ENCODE assay signal across 1 cellular context in the genomic region with DNA sequence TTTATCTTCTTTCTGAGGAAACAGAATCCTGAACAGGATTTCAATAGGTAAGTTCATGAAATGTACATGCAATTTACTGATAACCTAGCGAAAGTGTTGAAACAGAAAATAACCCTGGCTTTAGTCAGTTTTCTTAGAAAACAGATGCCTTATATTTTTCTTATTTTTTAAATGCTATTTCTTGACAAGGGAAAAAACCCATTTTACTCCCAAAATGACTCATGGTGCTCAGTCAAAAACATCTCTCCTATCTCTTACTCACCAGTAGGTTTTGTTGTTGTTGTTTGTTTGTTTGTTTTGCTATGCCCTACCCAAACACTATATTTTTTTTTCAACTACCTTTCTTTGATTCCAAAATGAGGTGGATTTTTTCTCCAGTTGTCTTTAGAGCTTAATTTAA.
TF ChIP-seq lines count a peak whose summit lies in the region.

No MANE protein-coding gene starts in this region.

TF ChIP-seq in GM23338, 12 proteins besides CTCF, POLR2A, EP300 and RAD21 (continued from another document):
- TF ChIP-seq, protein P1, sequence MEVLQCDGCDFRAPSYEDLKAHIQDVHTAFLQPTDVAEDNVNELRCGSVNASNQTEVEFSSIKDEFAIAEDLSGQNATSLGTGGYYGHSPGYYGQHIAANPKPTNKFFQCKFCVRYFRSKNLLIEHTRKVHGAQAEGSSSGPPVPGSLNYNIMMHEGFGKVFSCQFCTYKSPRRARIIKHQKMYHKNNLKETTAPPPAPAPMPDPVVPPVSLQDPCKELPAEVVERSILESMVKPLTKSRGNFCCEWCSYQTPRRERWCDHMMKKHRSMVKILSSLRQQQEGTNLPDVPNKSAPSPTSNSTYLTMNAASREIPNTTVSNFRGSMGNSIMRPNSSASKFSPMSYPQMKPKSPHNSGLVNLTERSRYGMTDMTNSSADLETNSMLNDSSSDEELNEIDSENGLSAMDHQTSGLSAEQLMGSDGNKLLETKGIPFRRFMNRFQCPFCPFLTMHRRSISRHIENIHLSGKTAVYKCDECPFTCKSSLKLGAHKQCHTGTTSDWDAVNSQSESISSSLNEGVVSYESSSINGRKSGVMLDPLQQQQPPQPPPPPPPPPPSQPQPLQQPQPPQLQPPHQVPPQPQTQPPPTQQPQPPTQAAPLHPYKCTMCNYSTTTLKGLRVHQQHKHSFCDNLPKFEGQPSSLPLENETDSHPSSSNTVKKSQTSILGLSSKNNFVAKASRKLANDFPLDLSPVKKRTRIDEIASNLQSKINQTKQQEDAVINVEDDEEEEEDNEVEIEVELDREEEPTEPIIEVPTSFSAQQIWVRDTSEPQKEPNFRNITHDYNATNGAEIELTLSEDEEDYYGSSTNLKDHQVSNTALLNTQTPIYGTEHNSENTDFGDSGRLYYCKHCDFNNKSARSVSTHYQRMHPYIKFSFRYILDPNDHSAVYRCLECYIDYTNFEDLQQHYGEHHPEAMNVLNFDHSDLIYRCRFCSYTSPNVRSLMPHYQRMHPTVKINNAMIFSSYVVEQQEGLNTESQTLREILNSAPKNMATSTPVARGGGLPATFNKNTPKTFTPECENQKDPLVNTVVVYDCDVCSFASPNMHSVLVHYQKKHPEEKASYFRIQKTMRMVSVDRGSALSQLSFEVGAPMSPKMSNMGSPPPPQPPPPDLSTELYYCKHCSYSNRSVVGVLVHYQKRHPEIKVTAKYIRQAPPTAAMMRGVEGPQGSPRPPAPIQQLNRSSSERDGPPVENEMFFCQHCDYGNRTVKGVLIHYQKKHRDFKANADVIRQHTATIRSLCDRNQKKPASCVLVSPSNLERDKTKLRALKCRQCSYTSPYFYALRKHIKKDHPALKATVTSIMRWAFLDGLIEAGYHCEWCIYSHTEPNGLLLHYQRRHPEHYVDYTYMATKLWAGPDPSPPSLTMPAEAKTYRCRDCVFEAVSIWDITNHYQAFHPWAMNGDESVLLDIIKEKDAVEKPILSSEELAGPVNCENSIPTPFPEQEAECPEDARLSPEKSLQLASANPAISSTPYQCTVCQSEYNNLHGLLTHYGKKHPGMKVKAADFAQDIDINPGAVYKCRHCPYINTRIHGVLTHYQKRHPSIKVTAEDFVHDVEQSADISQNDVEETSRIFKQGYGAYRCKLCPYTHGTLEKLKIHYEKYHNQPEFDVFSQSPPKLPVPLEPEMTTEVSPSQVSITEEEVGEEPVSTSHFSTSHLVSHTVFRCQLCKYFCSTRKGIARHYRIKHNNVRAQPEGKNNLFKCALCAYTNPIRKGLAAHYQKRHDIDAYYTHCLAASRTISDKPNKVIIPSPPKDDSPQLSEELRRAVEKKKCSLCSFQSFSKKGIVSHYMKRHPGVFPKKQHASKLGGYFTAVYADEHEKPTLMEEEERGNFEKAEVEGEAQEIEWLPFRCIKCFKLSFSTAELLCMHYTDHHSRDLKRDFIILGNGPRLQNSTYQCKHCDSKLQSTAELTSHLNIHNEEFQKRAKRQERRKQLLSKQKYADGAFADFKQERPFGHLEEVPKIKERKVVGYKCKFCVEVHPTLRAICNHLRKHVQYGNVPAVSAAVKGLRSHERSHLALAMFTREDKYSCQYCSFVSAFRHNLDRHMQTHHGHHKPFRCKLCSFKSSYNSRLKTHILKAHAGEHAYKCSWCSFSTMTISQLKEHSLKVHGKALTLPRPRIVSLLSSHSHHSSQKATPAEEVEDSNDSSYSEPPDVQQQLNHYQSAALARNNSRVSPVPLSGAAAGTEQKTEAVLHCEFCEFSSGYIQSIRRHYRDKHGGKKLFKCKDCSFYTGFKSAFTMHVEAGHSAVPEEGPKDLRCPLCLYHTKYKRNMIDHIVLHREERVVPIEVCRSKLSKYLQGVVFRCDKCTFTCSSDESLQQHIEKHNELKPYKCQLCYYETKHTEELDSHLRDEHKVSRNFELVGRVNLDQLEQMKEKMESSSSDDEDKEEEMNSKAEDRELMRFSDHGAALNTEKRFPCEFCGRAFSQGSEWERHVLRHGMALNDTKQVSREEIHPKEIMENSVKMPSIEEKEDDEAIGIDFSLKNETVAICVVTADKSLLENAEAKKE (CRISPR knock-in tag; IDR thresholded peaks at IDR 0.05), result no peak
- TF ChIP-seq CREB1 (CRISPR knock-in tag; IDR thresholded peaks at IDR 0.05; ENCODE audit: low read depth) (no peak), EZH2 (IDR thresholded peaks at IDR 0.05; ENCODE audit: low read depth, unreplicated experiment) (no peak), NANOG (IDR thresholded peaks at IDR 0.05; ENCODE audit: borderline replicate concordance) (no peak), STAT1 (IDR thresholded peaks at IDR 0.05; ENCODE audit: unreplicated experiment) (no peak), POLR2AphosphoS5 (IDR thresholded peaks at IDR 0.05; ENCODE audit: low read depth) (no peak), ZNF331 (CRISPR knock-in tag; IDR thresholded peaks at IDR 0.05; ENCODE audit: low read depth) (no peak), JUNB (IDR thresholded peaks at IDR 0.05; ENCODE audit: unreplicated experiment) (no peak), ZNF114 (CRISPR knock-in tag; IDR thresholded peaks at IDR 0.05) (no peak)
- TF ChIP-seq, protein P2, sequence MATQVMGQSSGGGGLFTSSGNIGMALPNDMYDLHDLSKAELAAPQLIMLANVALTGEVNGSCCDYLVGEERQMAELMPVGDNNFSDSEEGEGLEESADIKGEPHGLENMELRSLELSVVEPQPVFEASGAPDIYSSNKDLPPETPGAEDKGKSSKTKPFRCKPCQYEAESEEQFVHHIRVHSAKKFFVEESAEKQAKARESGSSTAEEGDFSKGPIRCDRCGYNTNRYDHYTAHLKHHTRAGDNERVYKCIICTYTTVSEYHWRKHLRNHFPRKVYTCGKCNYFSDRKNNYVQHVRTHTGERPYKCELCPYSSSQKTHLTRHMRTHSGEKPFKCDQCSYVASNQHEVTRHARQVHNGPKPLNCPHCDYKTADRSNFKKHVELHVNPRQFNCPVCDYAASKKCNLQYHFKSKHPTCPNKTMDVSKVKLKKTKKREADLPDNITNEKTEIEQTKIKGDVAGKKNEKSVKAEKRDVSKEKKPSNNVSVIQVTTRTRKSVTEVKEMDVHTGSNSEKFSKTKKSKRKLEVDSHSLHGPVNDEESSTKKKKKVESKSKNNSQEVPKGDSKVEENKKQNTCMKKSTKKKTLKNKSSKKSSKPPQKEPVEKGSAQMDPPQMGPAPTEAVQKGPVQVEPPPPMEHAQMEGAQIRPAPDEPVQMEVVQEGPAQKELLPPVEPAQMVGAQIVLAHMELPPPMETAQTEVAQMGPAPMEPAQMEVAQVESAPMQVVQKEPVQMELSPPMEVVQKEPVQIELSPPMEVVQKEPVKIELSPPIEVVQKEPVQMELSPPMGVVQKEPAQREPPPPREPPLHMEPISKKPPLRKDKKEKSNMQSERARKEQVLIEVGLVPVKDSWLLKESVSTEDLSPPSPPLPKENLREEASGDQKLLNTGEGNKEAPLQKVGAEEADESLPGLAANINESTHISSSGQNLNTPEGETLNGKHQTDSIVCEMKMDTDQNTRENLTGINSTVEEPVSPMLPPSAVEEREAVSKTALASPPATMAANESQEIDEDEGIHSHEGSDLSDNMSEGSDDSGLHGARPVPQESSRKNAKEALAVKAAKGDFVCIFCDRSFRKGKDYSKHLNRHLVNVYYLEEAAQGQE (IDR thresholded peaks at IDR 0.05; ENCODE audit: unreplicated experiment), result no peak
